ENCODE assay signal across 11 cellular contexts in genomic region chr2:239246723-239247122, GRCh38.
DNase-seq lines count a peak whose midpoint lies in the region; ATAC-seq lines count a peak whose summit lies in the region.
"Had no signal": no experiment of that assay in that cellular context is flagged by ENCODE, and none has a peak within 500 bp of the region (broad histone marks: within the 10 kb centered on the region; RNA-seq: fewer than 3 reads in every experiment).

No MANE protein-coding gene starts in this region.

- DNase-seq in NCI-H1105 treated with DMSO at 0.1 percent for 48 hours (lab: John Stamatoyannopoulos, UW) = peak; percentile 59
- DNase-seq in left lobe of liver (ENCODE audit: low spot score) = no peak
- no peak for DNase-seq in activated CD8-positive, alpha-beta memory T cell treated with anti-CD3 and anti-CD28 coated beads for 24 hours
- DNase-seq in AG20443 (ENCODE audit: low spot score) = no peak
- DNase-seq in stimulated activated naive CD8-positive, alpha-beta T cell treated with anti-CD3 and anti-CD28 coated beads, Interleukin-15, Interleukin-2, amounts not matched to agents 100 U/mL and 50 U/mL, for 24 hours = no peak
- DNase-seq: CD4-positive, CD25-positive, alpha-beta regulatory T cell had no signal

- H3K4me1 ChIP-seq in BLaER1 treated with 17β-estradiol and CSF1 and Interleukin-3, amounts not matched to agents 10 nM and 100 nM = peaks cover 63 to 87% (median 81%) of the 10 kb centered on the region in 10 experiments

- no peaks in the 10 kb centered on the region for H3K27me3 Mint-ChIP-seq in activated T-helper 17 cell treated with anti-CD3 and anti-CD28 coated beads, Interleukin-2, amount 50 U/mL, for 72 hours
- H3K27me3 Mint-ChIP-seq: CD4-positive, CD25-positive, alpha-beta regulatory T cell had no signal

- peak overlapping the region in 2 of 11 experiments; percentile 4 to 11; a peak in 1 of 22 replicates for H3K9ac ChIP-seq in BLaER1 treated with 17β-estradiol and CSF1 and Interleukin-3, amounts not matched to agents 10 nM and 100 nM

- H3K4me3 Mint-ChIP-seq in activated T-helper 17 cell treated with anti-CD3 and anti-CD28 coated beads, Interleukin-2, amount 50 U/mL, for 72 hours = peak overlapping the region; percentile 55

- no peaks in the 10 kb centered on the region for H3K9me3 Mint-ChIP-seq in activated T-helper 17 cell treated with anti-CD3 and anti-CD28 coated beads, Interleukin-2, amount 50 U/mL, for 72 hours
- H3K9me3 Mint-ChIP-seq: activated T-cell treated with anti-CD3 and anti-CD28 coated beads, Interleukin-2, amount 50 U/mL, for 4 hours had no signal

- H3K36me3 ChIP-seq in BLaER1 treated with 17β-estradiol and CSF1 and Interleukin-3, amounts not matched to agents 10 nM and 100 nM = peaks cover 0 to 12% (median 0%) of the 10 kb centered on the region in 11 experiments; a peak in 2 of 22 replicates
- H3K36me3 ChIP-seq: ovary had no signal

- no peak for ATAC-seq in activated T-helper 17 cell treated with anti-CD3 and anti-CD28 coated beads, Interleukin-2, amount 50 U/mL, for 72 hours (replicated peaks)
- ATAC-seq in left lobe of liver = peak; percentile 57
- no peak for ATAC-seq in stimulated activated naive CD8-positive, alpha-beta T cell treated with anti-CD3 and anti-CD28 coated beads, Interleukin-15, Interleukin-2, amounts not matched to agents 100 U/mL and 50 U/mL, for 24 hours
- no peak for ATAC-seq in activated CD4-positive, CD25-positive, alpha-beta regulatory T cell treated with anti-CD3 and anti-CD28 coated beads, Interleukin-2, amount 50 U/mL, for 24 hours

- H3K4me3 ChIP-seq in BLaER1 treated with 17β-estradiol and CSF1 and Interleukin-3, amounts not matched to agents 10 nM and 100 nM = no peak overlapping the region
- H3K4me3 ChIP-seq: ovary had no signal

- H3K4me2 ChIP-seq in BLaER1 treated with 17β-estradiol and CSF1 and Interleukin-3, amounts not matched to agents 10 nM and 100 nM = peak overlapping the region; percentile 30 to 92 (median 68); a peak in 21 of 22 replicates

- peak overlapping the region in 3 of 11 experiments; percentile 3 to 24 (median 7); a peak in 1 of 22 replicates for H3K27ac ChIP-seq in BLaER1 treated with 17β-estradiol and CSF1 and Interleukin-3, amounts not matched to agents 10 nM and 100 nM
- H3K27ac ChIP-seq: ovary had no signal

- peaks cover 0 to 14% (median 10%) of the 10 kb centered on the region in 11 experiments; a peak in 17 of 22 replicates for H3K9me3 ChIP-seq in BLaER1 treated with 17β-estradiol and CSF1 and Interleukin-3, amounts not matched to agents 10 nM and 100 nM (replicated peaks in 1 of 11)
- H3K9me3 ChIP-seq: ovary had no signal

- H3K27me3 ChIP-seq in BLaER1 treated with 17β-estradiol and CSF1 and Interleukin-3, amounts not matched to agents 10 nM and 100 nM = no peaks in the 10 kb centered on the region
- H3K27me3 ChIP-seq: ovary had no signal

- peaks cover 14% of the 10 kb centered on the region for H3K36me3 Mint-ChIP-seq in activated T-helper 17 cell treated with anti-CD3 and anti-CD28 coated beads, Interleukin-2, amount 50 U/mL, for 72 hours (ENCODE audit: low read depth)

- H3K4me1 Mint-ChIP-seq in activated T-helper 17 cell treated with anti-CD3 and anti-CD28 coated beads, Interleukin-2, amount 50 U/mL, for 72 hours = peaks cover 20% of the 10 kb centered on the region

- peaks cover 52 to 98% (median 77%) of the 10 kb centered on the region in 11 experiments; a peak in 20 of 22 replicates for H4K20me1 ChIP-seq in BLaER1 treated with 17β-estradiol and CSF1 and Interleukin-3, amounts not matched to agents 10 nM and 100 nM

- no peak overlapping the region for H3K27ac Mint-ChIP-seq in activated T-helper 17 cell treated with anti-CD3 and anti-CD28 coated beads, Interleukin-2, amount 50 U/mL, for 72 hours
